Comparison of ENCODE assay signal across 9 cellular contexts in the genomic region with DNA sequence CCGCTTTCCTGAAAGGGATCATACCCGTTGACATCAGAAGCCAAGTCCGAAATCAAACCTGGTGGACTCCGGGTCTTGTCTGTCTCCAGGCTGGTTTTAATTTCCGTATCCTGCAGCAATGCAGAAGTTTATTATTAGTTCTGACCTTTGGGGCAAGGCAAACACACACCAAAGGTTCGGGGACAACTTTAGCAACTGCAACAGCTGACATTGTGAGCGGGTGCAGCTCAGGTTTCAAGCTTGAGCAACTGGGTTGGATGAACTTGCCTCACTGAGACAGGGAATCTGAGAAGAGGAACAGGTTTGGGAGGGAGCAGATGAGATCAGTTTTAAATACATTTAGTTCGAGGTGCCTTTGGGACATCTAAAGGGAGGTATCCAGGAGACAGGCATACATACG.
DNase-seq lines count a peak whose midpoint lies in the region; ATAC-seq and TF ChIP-seq lines count a peak whose summit lies in the region.
"Had no signal": no experiment of that assay in that cellular context is flagged by ENCODE, and none has a peak within 500 bp of the region (broad histone marks: within the 10 kb centered on the region; RNA-seq: fewer than 3 reads in every experiment).

No MANE protein-coding gene starts in this region.

- POLR2A ChIA-PET in activated CD4-positive, alpha-beta T cell treated with anti-CD3 and anti-CD28 coated beads for 36 hours (lab: Charles Lee): no interaction called here

- H3K9me3 Mint-ChIP-seq in activated CD4-positive, alpha-beta T cell treated with anti-CD3 and anti-CD28 coated beads for 36 hours (ENCODE audit: low read depth): peaks cover 4% of the 10 kb centered on the region
- H3K9me3 Mint-ChIP-seq in stimulated activated naive B cell treated with anti-CD40 and anti-IgM and Interleukin-4, amounts not matched to agents 10 μg/mL and 1 μg/mL and 100 μg/mL, for 72 hours: peaks cover 0 to 4% of the 10 kb centered on the region in 2 donors

- ATAC-seq in activated CD4-positive, alpha-beta T cell treated with anti-CD3 and anti-CD28 coated beads for 36 hours: no peak
- no peak for ATAC-seq in T-helper 17 cell
- no peak for ATAC-seq in stimulated activated naive B cell treated with anti-CD40 and anti-IgM and Interleukin-4, amounts not matched to agents 10 μg/mL and 1 μg/mL and 100 μg/mL, for 72 hours (replicated peaks)

- peak overlapping the region; percentile 84 for H3K4me3 Mint-ChIP-seq in activated CD4-positive, alpha-beta T cell treated with anti-CD3 and anti-CD28 coated beads for 36 hours
- H3K4me3 Mint-ChIP-seq in T-helper 17 cell: no peak overlapping the region
- peak overlapping the region in 1 of 2 donors; percentile 86 for H3K4me3 Mint-ChIP-seq in stimulated activated naive B cell treated with anti-CD40 and anti-IgM and Interleukin-4, amounts not matched to agents 10 μg/mL and 1 μg/mL and 100 μg/mL, for 72 hours

- peaks cover 7% of the 10 kb centered on the region for H3K4me1 ChIP-seq in hepatocyte (ENCODE audit: insufficient read depth)

- H3K4me2 ChIP-seq in hepatocyte: peak overlapping the region; percentile 67

- H3K27me3 ChIP-seq in hepatocyte: no peaks in the 10 kb centered on the region
- H3K27me3 ChIP-seq: BE2C had no signal

- H2AFZ ChIP-seq in hepatocyte: peak overlapping the region; percentile 25

- CTCF ChIA-PET in activated CD4-positive, alpha-beta T cell treated with anti-CD3 and anti-CD28 coated beads for 36 hours (lab: Charles Lee): interaction anchor here (1.0 kb wide), 1 partner anchor 11 kb away, joined by 4 read pairs; no protein-coding TSS in a partner anchor

- intact Hi-C loops in activated CD4-positive, alpha-beta T cell treated with anti-CD3 and anti-CD28 coated beads for 36 hours (cut with DNase I, micrococcal nuclease): loop anchor here in 1 of 2 experiments (5.0 kb wide), 1 partner anchor 147 kb away; no protein-coding TSS in a partner anchor

- H3K79me2 ChIP-seq in hepatocyte: no peaks in the 10 kb centered on the region

- no peaks in the 10 kb centered on the region for H3K9me3 ChIP-seq in T-helper 17 cell (ENCODE audit: control insufficient read depth, low read length, poor library complexity, severe bottlenecking)
- no peaks in the 10 kb centered on the region for H3K9me3 ChIP-seq in hepatocyte (ENCODE audit: low read depth)
- H3K9me3 ChIP-seq: BE2C had no signal

- H3K27ac Mint-ChIP-seq in activated CD4-positive, alpha-beta T cell treated with anti-CD3 and anti-CD28 coated beads for 36 hours: peak overlapping the region; percentile 92
- H3K27ac Mint-ChIP-seq in T-helper 17 cell: peak overlapping the region; percentile 99
- peak overlapping the region; percentile 15 for H3K27ac Mint-ChIP-seq in stimulated activated naive B cell treated with anti-CD40 and anti-IgM and Interleukin-4, amounts not matched to agents 10 μg/mL and 1 μg/mL and 100 μg/mL, for 72 hours

- H3K27me3 Mint-ChIP-seq in activated CD4-positive, alpha-beta T cell treated with anti-CD3 and anti-CD28 coated beads for 36 hours: no peaks in the 10 kb centered on the region
- no peaks in the 10 kb centered on the region for H3K27me3 Mint-ChIP-seq in T-helper 17 cell
- H3K27me3 Mint-ChIP-seq in stimulated activated naive B cell treated with anti-CD40 and anti-IgM and Interleukin-4, amounts not matched to agents 10 μg/mL and 1 μg/mL and 100 μg/mL, for 72 hours: no peaks in the 10 kb centered on the region

- peak overlapping the region; percentile 97 for H3K27ac ChIP-seq in hepatocyte

- H4K20me1 ChIP-seq in hepatocyte (ENCODE audit: insufficient read depth, poor library complexity, severe bottlenecking): no peaks in the 10 kb centered on the region

- no peak for DNase-seq in activated CD4-positive, alpha-beta T cell treated with anti-CD3 and anti-CD28 coated beads for 36 hours
- no peak for DNase-seq in activated CD4-positive, alpha-beta T cell treated with anti-CD3 and anti-CD28 coated beads for 1 hour
- no peak for DNase-seq in T-helper 17 cell
- DNase-seq in hepatocyte (ENCODE audit: low spot score): peak; percentile 14
- no peak for DNase-seq in stimulated activated naive B cell treated with anti-CD40 and anti-IgM and Interleukin-4, amounts not matched to agents 10 μg/mL and 1 μg/mL and 100 μg/mL, for 72 hours
- no peak for DNase-seq in cerebellar cortex (ENCODE audit: low spot score)
- DNase-seq in activated effector memory CD4-positive, alpha-beta T cell treated with Interleukin-2 at 50 U/mL for 16 hours: no peak
- no peak for DNase-seq in stimulated activated CD4-positive, alpha-beta T cell treated with anti-CD3 and anti-CD28 coated beads, Interleukin-15, amount 100 ng/mL, for 24 hours
- DNase-seq: BE2C had no signal

- peaks cover 1% of the 10 kb centered on the region for H3K36me3 Mint-ChIP-seq in activated CD4-positive, alpha-beta T cell treated with anti-CD3 and anti-CD28 coated beads for 36 hours (ENCODE audit: low read depth)
- peaks cover 2% of the 10 kb centered on the region for H3K36me3 Mint-ChIP-seq in T-helper 17 cell (ENCODE audit: low read depth)
- H3K36me3 Mint-ChIP-seq in stimulated activated naive B cell treated with anti-CD40 and anti-IgM and Interleukin-4, amounts not matched to agents 10 μg/mL and 1 μg/mL and 100 μg/mL, for 72 hours: no peaks in the 10 kb centered on the region

- peaks cover 6% of the 10 kb centered on the region for H3K4me1 Mint-ChIP-seq in activated CD4-positive, alpha-beta T cell treated with anti-CD3 and anti-CD28 coated beads for 36 hours
- peaks cover 3% of the 10 kb centered on the region for H3K4me1 Mint-ChIP-seq in T-helper 17 cell
- peaks cover 0 to 2% of the 10 kb centered on the region in 2 donors for H3K4me1 Mint-ChIP-seq in stimulated activated naive B cell treated with anti-CD40 and anti-IgM and Interleukin-4, amounts not matched to agents 10 μg/mL and 1 μg/mL and 100 μg/mL, for 72 hours

- H3K36me3 ChIP-seq in hepatocyte (replicated peaks; ENCODE audit: insufficient read depth, low read depth): no peaks in the 10 kb centered on the region
- H3K36me3 ChIP-seq: BE2C had no signal

- no peak for TF ChIP-seq CTCF in hepatocyte (IDR thresholded peaks at IDR 0.05; ENCODE audit: poor library complexity)

- H3K9me2 ChIP-seq in hepatocyte (replicated peaks; ENCODE audit: insufficient read depth): no peaks in the 10 kb centered on the region

- no peak overlapping the region for H3K4me3 ChIP-seq in hepatocyte

- WGBS in hepatocyte (ENCODE audit: low lambda C conversion rate, missing lambda C conversion rate): 57% methylated on average over 9 of the region's 9 CpGs

Comparison
In these comparisons a context has a peak if more than half of its experiments do, and no peak if none do; other contexts are left out.
1. H3K27ac Mint-ChIP-seq: peak in every context shown above with its lines; median percentile 99 in T-helper 17 cell; 92 in activated CD4-positive, alpha-beta T cell treated with anti-CD3 and anti-CD28 coated beads for 36 hours; 15 in stimulated activated naive B cell treated with anti-CD40 and anti-IgM and Interleukin-4, amounts not matched to agents 10 μg/mL and 1 μg/mL and 100 μg/mL, for 72 hours.